ENCODE assay signal across 8 cellular contexts in genomic region chr22:45163417-45164216, GRCh38. TPM values are rescaled to one million over a fixed set of nuclear protein-coding genes. Genes with fewer than 3 reads are reported as not detected.
DNase-seq lines count a peak whose midpoint lies in the region; TF ChIP-seq lines count a peak whose summit lies in the region.

TSS of gene NUP50 (plus strand) at chr22:45163925. CDS start at chr22:45168178, 4,253 bp downstream.

- H3K9me3 Mint-ChIP-seq in neural crest cell = no peaks in the 10 kb centered on the region

- H3K9ac ChIP-seq in ES-I3 (ENCODE audit: low read depth, low read length) = peak within 1 kb of the TSS; percentile 92
- peak within 1 kb of the TSS; percentile 78 to 94 for H3K9ac ChIP-seq in stomach smooth muscle (ENCODE audit: low read length in 2 of 2)

- TF ChIP-seq CTCF in fibroblast of villous mesenchyme (IDR thresholded peaks at IDR 0.05; ENCODE audit: insufficient read depth, low read depth, low read length) (no peak), neural crest cell (conservative IDR thresholded peaks at IDR 0.05) (peak; percentile 17)

- H3K36me3 ChIP-seq in ES-I3 (ENCODE audit: insufficient read depth, low read length) = peaks cover 20% of the 10 kb centered on the region
- peaks cover 5% of the 10 kb centered on the region for H3K36me3 ChIP-seq in H7 (replicated peaks; ENCODE audit: control insufficient read depth, insufficient read depth, low read length)
- peaks cover 42% of the 10 kb centered on the region for H3K36me3 ChIP-seq in MG63
- H3K36me3 ChIP-seq in stomach smooth muscle (ENCODE audit: control insufficient read depth in 2 of 2, insufficient read depth in 2 of 2, low read length in 2 of 2) = peaks cover 4 to 5% of the 10 kb centered on the region in 2 donors

- peak within 1 kb of the TSS; percentile 98 for H3K27ac Mint-ChIP-seq in neural crest cell (ENCODE audit: unreplicated experiment)

- peaks cover 50% of the 10 kb centered on the region for H3K4me1 Mint-ChIP-seq in neural crest cell

- H3K4me3 Mint-ChIP-seq in neural crest cell = peak within 1 kb of the TSS; percentile 98

- DNase-seq in H7 = peak; percentile 100
- peak; percentile 94 for DNase-seq in MG63
- peak; percentile 94 for DNase-seq in SHP77 treated with DMSO at 0.1 percent for 48 hours (lab: John Stamatoyannopoulos, UW)
- DNase-seq in activated effector memory CD4-positive, alpha-beta T cell treated with anti-CD3 and anti-CD28 coated beads, Interleukin-2, amount 50 U/mL, for 16 hours = peak; percentile 99
- peak; percentile 98 for DNase-seq in fibroblast of villous mesenchyme (ENCODE audit: low read depth)
- peak; percentile 90 for DNase-seq in neural crest cell (ENCODE audit: low read depth, low spot score)

- no peaks in the 10 kb centered on the region for H3K27me3 Mint-ChIP-seq in neural crest cell (ENCODE audit: low read depth)

- H3K9me3 ChIP-seq in ES-I3 (ENCODE audit: control insufficient read depth, insufficient read depth, low read length) = no peaks in the 10 kb centered on the region
- no peaks in the 10 kb centered on the region for H3K9me3 ChIP-seq in MG63
- no peaks in the 10 kb centered on the region for H3K9me3 ChIP-seq in stomach smooth muscle (ENCODE audit: control insufficient read depth in 2 of 2, low read length in 2 of 2)

- peaks cover 27% of the 10 kb centered on the region for H3K4me1 ChIP-seq in ES-I3 (ENCODE audit: insufficient read depth, low read length)
- peaks cover 20% of the 10 kb centered on the region for H3K4me1 ChIP-seq in stomach smooth muscle (ENCODE audit: control insufficient read depth, insufficient read depth, low read length)

- peak within 1 kb of the TSS; percentile 64 for H3K27ac ChIP-seq in stomach smooth muscle (ENCODE audit: low read length)

- no peaks in the 10 kb centered on the region for H3K27me3 ChIP-seq in H7 (ENCODE audit: control insufficient read depth, insufficient read depth, low read length)
- H3K27me3 ChIP-seq in MG63 = no peaks in the 10 kb centered on the region
- H3K27me3 ChIP-seq in stomach smooth muscle (ENCODE audit: control insufficient read depth in 1 of 2, insufficient read depth in 2 of 2, low read length in 2 of 2) = no peaks in the 10 kb centered on the region

- peaks cover 2% of the 10 kb centered on the region for H3K36me3 Mint-ChIP-seq in neural crest cell (ENCODE audit: low read depth)

- H3K4me3 ChIP-seq in H7 (ENCODE audit: insufficient read depth, low read depth, low read length) = peak within 1 kb of the TSS; percentile 96
- H3K4me3 ChIP-seq in MG63 = peak within 1 kb of the TSS; percentile 88
- peak within 1 kb of the TSS; percentile 87 for H3K4me3 ChIP-seq in fibroblast of villous mesenchyme (ENCODE audit: low read depth, low read length)
- H3K4me3 ChIP-seq in stomach smooth muscle (ENCODE audit: low read length in 2 of 2) = peak within 1 kb of the TSS; percentile 87 to 90

RNA-seq across cellular contexts. Expression of gene NUP50, which starts in this region (rescaled TPM):
- 82.6 and 89.0 TPM in 2 replicates for total RNA-seq in H7 (2014; rRNA removed; shearing (Covaris generic))
- 32.6 and 33.7 TPM in 2 replicates for total RNA-seq in MG63 (2014; rRNA removed; shearing (Covaris generic); ENCODE audit: low replicate concordance)
- total RNA-seq in fibroblast of villous mesenchyme (37.4 and 41.9 TPM in 2 replicates), neural crest cell (115 and 128 TPM in 2 replicates)

Comparison
In these comparisons a context has a peak if more than half of its experiments do, and no peak if none do; other contexts are left out.
1. Peak in every context shown above with its lines: DNase-seq, H3K4me3 ChIP-seq and H3K27ac ChIP-seq.